ENCODE assay signal across 27 cellular contexts in the genomic region with DNA sequence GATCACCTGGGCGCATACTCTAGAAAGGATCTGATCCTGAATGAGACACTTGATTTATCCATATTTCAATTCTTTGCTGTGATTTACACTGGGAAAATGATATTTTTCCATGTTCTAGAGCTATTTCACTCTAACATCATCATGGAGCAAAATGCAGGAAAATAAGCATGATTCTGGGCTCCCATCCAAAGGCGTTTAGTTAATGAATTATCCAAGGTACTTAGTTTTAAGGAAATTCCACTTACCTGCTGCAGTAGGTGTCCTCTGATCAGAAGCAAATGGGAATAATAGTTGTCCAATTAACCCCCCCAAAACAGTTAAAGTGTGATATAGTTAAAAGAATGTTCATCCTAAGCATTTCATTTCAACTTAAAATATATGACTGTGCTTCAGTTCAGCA.
"Had no signal": no experiment of that assay in that cellular context is flagged by ENCODE, and none has a peak within 500 bp of the region (broad histone marks: within the 10 kb centered on the region; RNA-seq: fewer than 3 reads in every experiment).

No MANE protein-coding gene starts in this region.

- H3K27ac Mint-ChIP-seq: activated CD4-positive, alpha-beta T cell treated with anti-CD3 and anti-CD28 coated beads for 36 hours; activated CD4-positive, alpha-beta T cell treated with anti-CD3 and anti-CD28 coated beads, Interleukin-2, amount 10 ng/mL, durations not matched to agents 7 days and 5 days; activated naive CD4-positive, alpha-beta T cell treated with anti-CD3 and anti-CD28 coated beads for 36 hours; activated naive CD4-positive, alpha-beta T cell treated with anti-CD3 and anti-CD28 coated beads, Interleukin-2, amount 50 U/mL, for 72 hours; activated T-helper 1 cell treated with anti-CD3 and anti-CD28 coated beads, Interleukin-12 subunit alpha, Interleukin-12 subunit beta, Interleukin-2, Interleukin-4 antibody, amounts not matched to agents 30 ng/mL and 10 ng/mL and 1 ng/mL, durations not matched to agents 14 hours and 24 hours and 36 hours; T-helper 1 cell treated with Interleukin-12 subunit alpha and Interleukin-12 subunit beta and Interleukin-4 antibody, amounts not matched to agents 30 μg/mL and 1 μg/mL, for 36 hours; T-helper 2 cell treated with Interferon-gamma antibody and Interleukin-4, amounts not matched to agents 5 μg/mL and 100 μg/mL, for 36 hours had no signal

- ATAC-seq: activated CD4-positive, alpha-beta T cell treated with anti-CD3 and anti-CD28 coated beads for 36 hours; activated CD4-positive, CD25-positive, alpha-beta regulatory T cell treated with anti-CD3 and anti-CD28 coated beads, Interleukin-2, amount 50 U/mL, for 24 hours; activated naive CD4-positive, alpha-beta T cell treated with anti-CD3 and anti-CD28 coated beads, Interleukin-2, amount 50 U/mL, for 72 hours; activated T-cell treated with anti-CD3 and anti-CD28 coated beads, Interleukin-2, amount 50 U/mL, for 4 hours; body of pancreas; PC-3 had no signal

- H3K9me3 Mint-ChIP-seq: activated naive CD4-positive, alpha-beta T cell treated with anti-CD3 and anti-CD28 coated beads for 36 hours; activated T-cell treated with anti-CD3 and anti-CD28 coated beads, Interleukin-2, amount 50 U/mL, for 4 hours had no signal

- DNase-seq: activated CD4-positive, alpha-beta T cell treated with anti-CD3 and anti-CD28 coated beads for 36 hours; activated CD4-positive, alpha-beta T cell treated with anti-CD3 and anti-CD28 coated beads, Interleukin-2, amount 10 ng/mL, durations not matched to agents 7 days and 5 days; activated CD4-positive, alpha-beta T cell treated with anti-CD3 and anti-CD28 coated beads, Interleukin-2, amount 50 U/mL, for 48 hours; activated CD8-positive, alpha-beta memory T cell treated with anti-CD3 and anti-CD28 coated beads, Interleukin-2, amount 50 U/mL, for 4 hours; activated gamma-delta T cell treated with Interleukin-2 at 50 U/mL for 16 hours; activated naive CD4-positive, alpha-beta T cell treated with anti-CD3 and anti-CD28 coated beads for 36 hours; activated T-cell treated with anti-CD3 and anti-CD28 coated beads for 4 hours; activated T-cell treated with anti-CD3 and anti-CD28 coated beads, Interleukin-2, amount 50 U/mL, for 4 hours; adrenal gland; MM.1S; MV-4-11; NCI-H1092; NCI-H1417 treated with DMSO at 0.1 percent for 48 hours; NCI-H2029; NCI-H226; NCI-H82; NK-92 treated with Interleukin-12 subunit alpha and Interleukin-12 subunit beta, amount 100 ng/mL, for 24 hours; PC-3; Peyer's patch; RPMI8226; SK-N-SH had no signal

- H3K4me1 Mint-ChIP-seq: activated CD4-positive, alpha-beta T cell treated with anti-CD3 and anti-CD28 coated beads for 36 hours; activated CD4-positive, alpha-beta T cell treated with anti-CD3 and anti-CD28 coated beads, Interleukin-2, amount 10 ng/mL, durations not matched to agents 7 days and 5 days had no signal

- H3K36me3 Mint-ChIP-seq: activated naive CD4-positive, alpha-beta T cell treated with anti-CD3 and anti-CD28 coated beads, Interleukin-2, amount 50 U/mL, for 72 hours had no signal

- H3K4me3 Mint-ChIP-seq: activated CD4-positive, alpha-beta T cell treated with anti-CD3 and anti-CD28 coated beads for 36 hours; activated CD4-positive, alpha-beta T cell treated with anti-CD3 and anti-CD28 coated beads, Interleukin-2, amount 10 ng/mL, durations not matched to agents 7 days and 5 days; activated naive CD4-positive, alpha-beta T cell treated with anti-CD3 and anti-CD28 coated beads for 36 hours; activated T-cell treated with anti-CD3 and anti-CD28 coated beads, Interleukin-2, amount 50 U/mL, for 4 hours; activated T-helper 1 cell treated with anti-CD3 and anti-CD28 coated beads, Interleukin-12 subunit alpha, Interleukin-12 subunit beta, Interleukin-2, Interleukin-4 antibody, amounts not matched to agents 30 ng/mL and 10 ng/mL and 1 ng/mL, durations not matched to agents 14 hours and 24 hours and 36 hours; T-helper 1 cell treated with Interleukin-12 subunit alpha and Interleukin-12 subunit beta and Interleukin-4 antibody, amounts not matched to agents 30 μg/mL and 1 μg/mL, for 36 hours; T-helper 2 cell treated with Interferon-gamma antibody and Interleukin-4, amounts not matched to agents 5 μg/mL and 100 μg/mL, for 36 hours had no signal

- H3K27me3 Mint-ChIP-seq: activated CD4-positive, alpha-beta T cell treated with anti-CD3 and anti-CD28 coated beads for 36 hours; activated CD4-positive, alpha-beta T cell treated with anti-CD3 and anti-CD28 coated beads, Interleukin-2, amount 10 ng/mL, durations not matched to agents 7 days and 5 days had no signal
